ENCODE assay signal across 32 cellular contexts in the genomic region with DNA sequence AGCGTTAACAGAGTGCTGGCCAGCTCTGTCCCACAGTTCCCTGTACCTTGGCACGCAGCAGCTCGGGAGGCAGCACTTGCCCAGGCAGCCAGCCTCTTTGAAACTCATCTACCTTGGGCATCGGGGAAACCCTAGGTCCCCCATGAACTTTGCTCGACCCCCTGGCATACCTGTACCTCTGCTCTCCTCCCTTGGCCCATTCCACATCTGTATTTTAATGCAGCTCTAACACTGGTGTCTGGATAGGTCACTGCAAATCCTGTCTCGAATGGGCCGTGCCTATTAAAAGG.
"Had no signal": no experiment of that assay in that cellular context is flagged by ENCODE, and none has a peak within 500 bp of the region (broad histone marks: within the 10 kb centered on the region; RNA-seq: fewer than 3 reads in every experiment).

No MANE protein-coding gene starts in this region.

- H3K27me3 ChIP-seq: adrenal gland, body of pancreas, breast epithelium, MG63, Peyer's patch, SJSA1 had no signal

- H3K9ac ChIP-seq: SK-N-SH had no signal

- H3K4me2 ChIP-seq: SK-N-SH had no signal

- H3K27ac Mint-ChIP-seq: activated CD4-positive, alpha-beta T cell treated with anti-CD3 and anti-CD28 coated beads, Interleukin-2, amount 10 ng/mL, durations not matched to agents 24 days and 14 days; activated CD8-positive, alpha-beta T cell treated with anti-CD3 and anti-CD28 coated beads for 36 hours; activated naive CD4-positive, alpha-beta T cell treated with anti-CD3 and anti-CD28 coated beads for 36 hours; activated T-cell treated with anti-CD3 and anti-CD28 coated beads, Interleukin-2, amount 50 U/mL, for 72 hours; activated T-helper 17 cell treated with anti-CD3 and anti-CD28 coated beads, Interleukin-2, amount 50 U/mL, for 72 hours; T-helper 1 cell treated with Interleukin-12 subunit alpha and Interleukin-12 subunit beta and Interleukin-4 antibody, amounts not matched to agents 30 μg/mL and 1 μg/mL, for 36 hours; T-helper 2 cell treated with Interferon-gamma antibody and Interleukin-4, amounts not matched to agents 5 μg/mL and 100 μg/mL, for 36 hours had no signal

- DNase-seq: activated CD4-positive, alpha-beta T cell treated with anti-CD3 and anti-CD28 coated beads, Interleukin-2, amount 10 ng/mL, durations not matched to agents 24 days and 14 days; activated CD4-positive, alpha-beta T cell treated with anti-CD3 and anti-CD28 coated beads, Interleukin-2, amount 50 U/mL, for 4 hours; activated CD8-positive, alpha-beta T cell treated with anti-CD3 and anti-CD28 coated beads for 36 hours; activated gamma-delta T cell treated with Interleukin-2 at 50 U/mL for 16 hours; activated naive CD4-positive, alpha-beta T cell treated with anti-CD3 and anti-CD28 coated beads for 36 hours; activated T-cell treated with anti-CD3 and anti-CD28 coated beads, Interleukin-2, amount 50 U/mL, for 1 hour; activated T-cell treated with anti-CD3 and anti-CD28 coated beads, Interleukin-2, amount 50 U/mL, for 72 hours; adrenal gland; caudate nucleus; Karpas-422; MG63; NCI-H1048; NCI-H1105 treated with DMSO at 0.1 percent for 48 hours; NCI-H1436 treated with DMSO at 0.1 percent for 48 hours; NCI-H1694 treated with DMSO at 0.1 percent for 48 hours; NCI-H2029; NCI-H510A; NCI-H526; NCI-H748 treated with DMSO at 0.1 percent for 48 hours; NK-92 treated with Interleukin-12 subunit alpha and Interleukin-12 subunit beta, amount 100 ng/mL, for 24 hours; PC-3; RPMI8226; SHP77 treated with DMSO at 0.1 percent for 48 hours; SK-N-SH had no signal

- ATAC-seq: activated CD8-positive, alpha-beta T cell treated with anti-CD3 and anti-CD28 coated beads for 36 hours; activated T-cell treated with anti-CD3 and anti-CD28 coated beads, Interleukin-2, amount 50 U/mL, for 72 hours; activated T-helper 17 cell treated with anti-CD3 and anti-CD28 coated beads, Interleukin-2, amount 50 U/mL, for 72 hours; PC-3 had no signal

- H3K27me3 Mint-ChIP-seq: activated CD4-positive, alpha-beta T cell treated with anti-CD3 and anti-CD28 coated beads, Interleukin-2, amount 10 ng/mL, durations not matched to agents 24 days and 14 days; activated CD8-positive, alpha-beta T cell treated with anti-CD3 and anti-CD28 coated beads for 36 hours; activated T-helper 17 cell treated with anti-CD3 and anti-CD28 coated beads, Interleukin-2, amount 50 U/mL, for 72 hours had no signal

- H3K4me3 ChIP-seq: adrenal gland, body of pancreas, breast epithelium, MG63, Peyer's patch, SJSA1 had no signal

- H3K4me1 ChIP-seq: adrenal gland, breast epithelium, Peyer's patch had no signal

- H3K4me3 Mint-ChIP-seq: activated CD4-positive, alpha-beta T cell treated with anti-CD3 and anti-CD28 coated beads, Interleukin-2, amount 10 ng/mL, durations not matched to agents 24 days and 14 days; activated CD8-positive, alpha-beta T cell treated with anti-CD3 and anti-CD28 coated beads for 36 hours; activated naive CD4-positive, alpha-beta T cell treated with anti-CD3 and anti-CD28 coated beads for 36 hours; activated T-cell treated with anti-CD3 and anti-CD28 coated beads, Interleukin-2, amount 50 U/mL, for 72 hours; activated T-helper 17 cell treated with anti-CD3 and anti-CD28 coated beads, Interleukin-2, amount 50 U/mL, for 72 hours; T-helper 1 cell treated with Interleukin-12 subunit alpha and Interleukin-12 subunit beta and Interleukin-4 antibody, amounts not matched to agents 30 μg/mL and 1 μg/mL, for 36 hours; T-helper 2 cell treated with Interferon-gamma antibody and Interleukin-4, amounts not matched to agents 5 μg/mL and 100 μg/mL, for 36 hours had no signal

- H3K9me3 Mint-ChIP-seq: activated CD4-positive, alpha-beta T cell treated with anti-CD3 and anti-CD28 coated beads, Interleukin-2, amount 10 ng/mL, durations not matched to agents 24 days and 14 days; activated CD8-positive, alpha-beta T cell treated with anti-CD3 and anti-CD28 coated beads for 36 hours; activated naive CD4-positive, alpha-beta T cell treated with anti-CD3 and anti-CD28 coated beads for 36 hours; activated naive CD4-positive, alpha-beta T cell treated with anti-CD3 and anti-CD28 coated beads, Interleukin-2, amount 50 U/mL, for 72 hours; activated T-cell treated with anti-CD3 and anti-CD28 coated beads, Interleukin-2, amount 50 U/mL, for 72 hours; activated T-helper 17 cell treated with anti-CD3 and anti-CD28 coated beads, Interleukin-2, amount 50 U/mL, for 72 hours; T-helper 1 cell treated with Interleukin-12 subunit alpha and Interleukin-12 subunit beta and Interleukin-4 antibody, amounts not matched to agents 30 μg/mL and 1 μg/mL, for 36 hours; T-helper 2 cell treated with Interferon-gamma antibody and Interleukin-4, amounts not matched to agents 5 μg/mL and 100 μg/mL, for 36 hours had no signal

- H3K36me3 Mint-ChIP-seq: activated naive CD4-positive, alpha-beta T cell treated with anti-CD3 and anti-CD28 coated beads, Interleukin-2, amount 50 U/mL, for 72 hours had no signal

- H3K27ac ChIP-seq: adrenal gland, breast epithelium, Peyer's patch, SJSA1 had no signal

- H3K36me3 ChIP-seq: adrenal gland, breast epithelium, MG63, SJSA1 had no signal

- H3K9me3 ChIP-seq: adrenal gland, body of pancreas, breast epithelium, MG63, Peyer's patch, SJSA1, SK-N-SH had no signal
